8 cellular contexts compared by ENCODE assay signal in the genomic region with DNA sequence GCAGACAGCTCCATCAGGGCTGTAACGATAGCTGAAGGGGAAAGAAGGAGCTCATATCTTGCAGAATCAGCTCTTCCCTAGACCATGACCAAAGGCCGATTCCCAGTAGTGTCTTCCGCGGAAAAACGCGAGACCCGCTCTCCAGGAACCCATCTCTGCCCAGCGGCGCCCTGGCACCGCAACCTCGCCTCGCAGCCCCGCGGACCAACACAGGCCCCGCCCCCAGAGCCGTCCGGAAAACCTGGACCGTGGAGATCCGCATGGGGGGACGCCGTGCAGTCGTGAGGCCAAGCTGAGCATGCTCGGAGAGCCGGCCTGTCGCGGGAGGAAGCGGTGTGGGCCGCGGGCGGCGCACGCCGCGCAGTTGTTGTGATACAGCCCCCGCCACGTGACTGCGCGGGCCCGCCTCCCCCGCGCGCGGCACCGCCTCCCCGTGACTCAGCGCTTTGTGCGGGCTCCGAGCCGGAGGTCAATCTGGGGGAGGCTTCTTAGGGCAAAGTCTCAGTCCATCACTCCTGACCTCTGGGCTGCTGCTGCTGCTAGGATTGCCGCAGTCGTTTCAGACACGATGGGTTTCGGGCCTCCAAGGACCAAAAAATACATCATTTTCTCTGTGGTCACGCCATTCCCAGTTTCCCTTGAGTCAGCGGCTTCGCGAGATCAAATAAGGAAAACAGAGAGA. TPM values are rescaled to one million over a fixed set of nuclear protein-coding genes. Genes with fewer than 3 reads are reported as not detected.
DNase-seq lines count a peak whose midpoint lies in the region; ATAC-seq and TF ChIP-seq lines count a peak whose summit lies in the region.

No MANE protein-coding gene starts in this region.

- H3K4me1 ChIP-seq in IMR-90 (ENCODE audit: control insufficient read depth, insufficient read depth, low read length) (peaks cover 10% of the 10 kb centered on the region), OCI-LY7 (ENCODE audit: insufficient read depth, low read length, poor library complexity, severe bottlenecking) (peaks cover 27% of the 10 kb centered on the region), mucosa of rectum (ENCODE audit: control insufficient read depth in 2 of 2, insufficient read depth in 2 of 2, low read length in 2 of 2) (peaks cover 6 to 23% of the 10 kb centered on the region in 2 donors)

- TF ChIP-seq POLR2A in IMR-90 (IDR thresholded peaks at IDR 0.05; ENCODE audit: low read depth, low read length) = peak; percentile 53; the same call in 1 of the 2 replicates
- TF ChIP-seq POLR2A in erythroblast (IDR thresholded peaks at IDR 0.05; ENCODE audit: low read length) = peak; percentile 79

- intact Hi-C loops in IMR-90 (cut with micrococcal nuclease) = loop anchor here (1.0 to 5.0 kb wide), 2 partner anchors 36 to 246 kb away; no protein-coding TSS in a partner anchor
- intact Hi-C loops in OCI-LY7 (cut with micrococcal nuclease; ENCODE audit: unreplicated experiment) = no loop called here

- H3K18ac ChIP-seq in IMR-90 (ENCODE audit: low read depth, low read length) = peak overlapping the region; percentile 97

- peak overlapping the region; percentile 87 for H3K14ac ChIP-seq in IMR-90 (replicated peaks; ENCODE audit: low read depth, low read length)

- H3K9me3 ChIP-seq in IMR-90 (ENCODE audit: control insufficient read depth, insufficient read depth, low read length) (no peaks in the 10 kb centered on the region), OCI-LY7 (ENCODE audit: low read length) (no peaks in the 10 kb centered on the region), mucosa of rectum (ENCODE audit: control insufficient read depth in 2 of 2, low read length in 2 of 2) (no peaks in the 10 kb centered on the region)

- in situ Hi-C loops in IMR-90 (cut with MboI; ENCODE audit: low sequenced_read_pairs) = loop anchor here (5.0 kb wide), 2 partner anchors 51 to 104 kb away; no protein-coding TSS in a partner anchor

- peak overlapping the region; percentile 95 for H2AFZ ChIP-seq in IMR-90 (replicated peaks; ENCODE audit: low read length, poor library complexity)
- H2AFZ ChIP-seq in OCI-LY7 (ENCODE audit: low read length) = peak overlapping the region; percentile 93

- no peaks in the 10 kb centered on the region for H3K27me3 ChIP-seq in IMR-90 (ENCODE audit: control insufficient read depth, insufficient read depth, low read length)
- H3K27me3 ChIP-seq in mucosa of rectum (ENCODE audit: control insufficient read depth in 2 of 2, insufficient read depth in 2 of 2, low read length in 2 of 2) = no peaks in the 10 kb centered on the region

- WGBS in IMR-90 (ENCODE audit: extremely low coverage in 2 of 2, insufficient read length in 1 of 2), 2 experiments = 0% methylated on average over 17 of the region's 57 CpGs; no CpG with 5 or more reads in 1 of the 2 experiments

- H3K9me2 ChIP-seq in OCI-LY7 (ENCODE audit: insufficient read depth, low read length) = no peaks in the 10 kb centered on the region

- H3K79me2 ChIP-seq in OCI-LY7 (ENCODE audit: insufficient read depth, low read depth, low read length) = peaks cover 13% of the 10 kb centered on the region; the same call in 1 of the 2 replicates

- peak overlapping the region; percentile 96 for H2BK120ac ChIP-seq in IMR-90 (ENCODE audit: low read depth, low read length)

- DNase-seq in DMS 273 treated with DMSO at 0.1 percent for 48 hours (lab: John Stamatoyannopoulos, UW) (peak; percentile 80), IMR-90 (peak; percentile 97), OCI-LY7 (ENCODE audit: low spot score) (peak; percentile 96), activated T-cell treated with anti-CD3 and anti-CD28 coated beads for 48 hours (ENCODE audit: low read depth) (peak; percentile 91), erythroblast (lab: John Stamatoyannopoulos, UW) (peak; percentile 98)
- DNase-seq in stimulated activated CD8-positive, alpha-beta memory T cell treated with anti-CD3 and anti-CD28 coated beads, Interleukin-4, amount 100 ng/mL, for 4 hours (ENCODE audit: low read depth in 2 of 2, low spot score in 1 of 2) = peak; percentile 81 to 93

- H2AK5ac ChIP-seq in IMR-90 (ENCODE audit: low read depth, low read length) = peak overlapping the region; percentile 88; the same call in 1 of the 2 replicates

- H3K4me2 ChIP-seq in IMR-90 (ENCODE audit: low read depth, low read length) (peak overlapping the region; percentile 89), OCI-LY7 (ENCODE audit: low read length) (peak overlapping the region; percentile 96)

- peak overlapping the region; percentile 91 for H4K91ac ChIP-seq in IMR-90 (ENCODE audit: insufficient read depth, low read depth, low read length)

- peaks cover 10% of the 10 kb centered on the region for H3K9me1 ChIP-seq in IMR-90 (ENCODE audit: insufficient read depth, low read length)

- dilution Hi-C loops in IMR-90 (cut with HindIII; ENCODE audit: low sequenced_read_pairs, unreplicated experiment) = no loop called here

- peaks cover 0 to 19% of the 10 kb centered on the region in 2 experiments; a peak in 2 of 4 replicates for H3K79me1 ChIP-seq in IMR-90 (ENCODE audit: low read depth in 1 of 2, low read length in 2 of 2)

- BruUV-seq in IMR-90 (replicated peaks; lab: Mats Ljungman, UMichigan) = no TSS peak
- no TSS peak for BruUV-seq in OCI-LY7 (replicated peaks; lab: Mats Ljungman, UMichigan)

- peak overlapping the region; percentile 77 for H3K56ac ChIP-seq in IMR-90 (ENCODE audit: extremely low read depth, insufficient read depth, low read length)

- no peak; the same call in 1 of the 2 replicates for TF ChIP-seq RAD21 in IMR-90 (IDR thresholded peaks at IDR 0.05; ENCODE audit: low read length)

- peak overlapping the region; percentile 80 for H3K9ac ChIP-seq in IMR-90 (ENCODE audit: low read depth, low read length)
- H3K9ac ChIP-seq in mucosa of rectum (ENCODE audit: low read depth in 1 of 2, low read length in 2 of 2) = peak overlapping the region; percentile 47 to 63

- peak overlapping the region; percentile 95 for H4K5ac ChIP-seq in IMR-90 (ENCODE audit: low read depth, low read length)

- H4K8ac ChIP-seq in IMR-90 (ENCODE audit: low read depth in 2 of 2, low read length in 2 of 2) = peak overlapping the region; percentile 88 to 94

- peak overlapping the region; percentile 96 for H3K4ac ChIP-seq in IMR-90 (ENCODE audit: low read depth, low read length)

- H3K4me3 ChIP-seq in IMR-90 (ENCODE audit: insufficient read depth, low read depth, low read length) (peak overlapping the region; percentile 80), OCI-LY7 (ENCODE audit: low read depth, low read length, poor library complexity, severe bottlenecking) (peak overlapping the region; percentile 70), mucosa of rectum (ENCODE audit: low read length in 2 of 2) (peak overlapping the region; percentile 73 to 83)

- POLR2A ChIA-PET in IMR-90 (lab: Charles Lee; ENCODE audit: unreplicated experiment) = interaction anchor here (0.6 kb wide), 1 partner anchor 195 kb away, joined by 4 read pairs; no protein-coding TSS in a partner anchor
- POLR2A ChIA-PET in OCI-LY7 (lab: Charles Lee) = interaction anchor here (0.6 to 1.6 kb wide), 2 partner anchors 246 to 1171 kb away, joined by 3 read pairs; no protein-coding TSS in a partner anchor

- TF ChIP-seq CTCF in IMR-90 (conservative IDR thresholded peaks at IDR 0.05; ENCODE audit: low read depth, low read length) (0 out of 2 replicates have a peak, but pooled peaks have one; percentile 9), OCI-LY7 (conservative IDR thresholded peaks at IDR 0.05; ENCODE audit: low read length) (no peak; the same call in 1 of the 2 replicates)

- H3K27ac ChIP-seq in IMR-90 (ENCODE audit: insufficient read depth, low read length) (peak overlapping the region; percentile 92), OCI-LY7 (ENCODE audit: low read depth, low read length, poor library complexity, severe bottlenecking) (peak overlapping the region; percentile 12), mucosa of rectum (ENCODE audit: low read depth in 2 of 2, low read length in 2 of 2) (peak overlapping the region; percentile 72 to 73)

- CTCF ChIA-PET in IMR-90 (lab: Yijun Ruan, JAX) (interaction anchor here (0.8 to 1.0 kb wide), 2 partner anchors 34 to 104 kb away, joined by 3 to 6 read pairs; no protein-coding TSS in a partner anchor), OCI-LY7 (lab: Charles Lee; ENCODE audit: unreplicated experiment) (no interaction called here)

- H4K20me1 ChIP-seq in IMR-90 (ENCODE audit: insufficient read depth, low read length) (no peaks in the 10 kb centered on the region), OCI-LY7 (ENCODE audit: insufficient read depth, low read length) (peaks cover 9% of the 10 kb centered on the region)

- H3K23ac ChIP-seq in IMR-90 (ENCODE audit: low read depth, low read length) = peak overlapping the region; percentile 93

- H2AK9ac ChIP-seq in IMR-90 (replicated peaks; ENCODE audit: low read depth, low read length, poor library complexity) = peak overlapping the region; percentile 15

- H2BK15ac ChIP-seq in IMR-90 (ENCODE audit: low read depth, low read length) = peak overlapping the region; percentile 97; the same call in 2 of the 3 replicates

- ATAC-seq in GM21528 (IDR thresholded peaks at IDR 0.05; ENCODE audit: low FRiP score, unreplicated experiment) (peak; percentile 70), IMR-90 (ENCODE audit: low read depth) (peak; percentile 86)

- H3K36me3 ChIP-seq in IMR-90 (ENCODE audit: control insufficient read depth, insufficient read depth, low read length) (no peaks in the 10 kb centered on the region), OCI-LY7 (ENCODE audit: insufficient read depth, low read length) (no peaks in the 10 kb centered on the region), mucosa of rectum (ENCODE audit: control insufficient read depth in 2 of 2, insufficient read depth in 2 of 2, low read length in 2 of 2) (no peaks in the 10 kb centered on the region)

- peak overlapping the region; percentile 94 for H2BK20ac ChIP-seq in IMR-90 (ENCODE audit: low read depth, low read length)

- peak overlapping the region; percentile 94 for H2BK5ac ChIP-seq in IMR-90 (ENCODE audit: low read depth, low read length, poor library complexity, severe bottlenecking)

TF ChIP-seq in IMR-90, 13 proteins besides CTCF, POLR2A, EP300 and RAD21 (continues in another document):
- TF ChIP-seq FOS (IDR thresholded peaks at IDR 0.05; ENCODE audit: low read depth, low read length) = peak; percentile 76
- TF ChIP-seq, protein P1, sequence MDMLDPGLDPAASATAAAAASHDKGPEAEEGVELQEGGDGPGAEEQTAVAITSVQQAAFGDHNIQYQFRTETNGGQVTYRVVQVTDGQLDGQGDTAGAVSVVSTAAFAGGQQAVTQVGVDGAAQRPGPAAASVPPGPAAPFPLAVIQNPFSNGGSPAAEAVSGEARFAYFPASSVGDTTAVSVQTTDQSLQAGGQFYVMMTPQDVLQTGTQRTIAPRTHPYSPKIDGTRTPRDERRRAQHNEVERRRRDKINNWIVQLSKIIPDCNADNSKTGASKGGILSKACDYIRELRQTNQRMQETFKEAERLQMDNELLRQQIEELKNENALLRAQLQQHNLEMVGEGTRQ (IDR thresholded peaks at IDR 0.05; ENCODE audit: low read depth, low read length) = peak; percentile 98
- TF ChIP-seq CHD1 (IDR thresholded peaks at IDR 0.05; ENCODE audit: low read depth, low read length) = no peak

RNA-seq across cellular contexts. Expression of a gene that starts 3.1 kb away (rescaled TPM):
- total RNA-seq in IMR-90 (2012; rRNA removed) = 20.8 and 24.2 TPM in 2 replicates
- polyA plus RNA-seq in IMR-90 (2012; rRNA removed) = 10.0 and 14.2 TPM in 2 replicates
- 2.5 and 2.8 TPM in 2 replicates for polyA plus RNA-seq in IMR-90 (2012; cell fraction: cytosol; rRNA removed)
- 4.8 and 35.5 TPM in 2 replicates for polyA plus RNA-seq in IMR-90 (2012; cell fraction: nucleus; rRNA removed; ENCODE audit: low replicate concordance)
- 14.3 and 16.7 TPM in 2 replicates for total RNA-seq in OCI-LY7 (2014; rRNA removed; shearing (Covaris generic))
- 27.8 and 30.4 TPM in 2 replicates for total RNA-seq in OCI-LY7 (2022)

Comparison
In these comparisons a context has a peak if more than half of its experiments do, and no peak if none do; other contexts are left out.
1. Peak in every context shown above with its lines: DNase-seq, ATAC-seq, H3K4me3 ChIP-seq and H3K27ac ChIP-seq.
2. H3K27ac ChIP-seq: peak in every context shown above with its lines; median percentile 92 in IMR-90; 72 in mucosa of rectum; 12 in OCI-LY7.